ENCODE assay signal across 8 cellular contexts in genomic region chr12:15789215-15790171, GRCh38. TPM values are rescaled to one million over a fixed set of nuclear protein-coding genes. Genes with fewer than 3 reads are reported as not detected.
A peak's percentile ranks its signal among the peaks of the same experiment; 100 is the strongest.
DNase-seq lines count a peak whose midpoint lies in the region; ATAC-seq and TF ChIP-seq lines count a peak whose summit lies in the region.

Gene EPS8, minus strand, starts transcription at chr12:15789388. Its CDS starts 106,437 bp downstream, at chr12:15682951.

- peak; percentile 77 for ATAC-seq in GM21786 (IDR thresholded peaks at IDR 0.05; ENCODE audit: unreplicated experiment)
- peak; percentile 94 for ATAC-seq in activated T-helper 17 cell treated with anti-CD3 and anti-CD28 coated beads, Interleukin-2, amount 50 U/mL, for 72 hours (replicated peaks)
- peak; percentile 89 to 91 for ATAC-seq in naive thymus-derived CD8-positive, alpha-beta T cell
- ATAC-seq in stimulated activated naive B cell treated with anti-CD40 and anti-IgM and Interleukin-4, amounts not matched to agents 10 μg/mL and 1 μg/mL and 100 μg/mL, for 72 hours (replicated peaks) = peak; percentile 92 to 93

- H3K27ac Mint-ChIP-seq in activated T-helper 17 cell treated with anti-CD3 and anti-CD28 coated beads, Interleukin-2, amount 50 U/mL, for 72 hours = peak within 1 kb of the TSS; percentile 74
- peak within 1 kb of the TSS; percentile 56 to 94 (median 86) for H3K27ac Mint-ChIP-seq in naive thymus-derived CD8-positive, alpha-beta T cell
- H3K27ac Mint-ChIP-seq in stimulated activated naive B cell treated with anti-CD40 and anti-IgM and Interleukin-4, amounts not matched to agents 10 μg/mL and 1 μg/mL and 100 μg/mL, for 72 hours = peak within 1 kb of the TSS; percentile 79

- TF ChIP-seq CTCF in fibroblast of mammary gland (conservative IDR thresholded peaks at IDR 0.05; ENCODE audit: control insufficient read depth, insufficient read depth, low read depth, low read length) = peak; percentile 3

- H3K36me3 Mint-ChIP-seq in activated T-helper 17 cell treated with anti-CD3 and anti-CD28 coated beads, Interleukin-2, amount 50 U/mL, for 72 hours (ENCODE audit: low read depth) = no peaks in the 10 kb centered on the region
- H3K36me3 Mint-ChIP-seq in naive thymus-derived CD8-positive, alpha-beta T cell = no peaks in the 10 kb centered on the region
- H3K36me3 Mint-ChIP-seq in stimulated activated naive B cell treated with anti-CD40 and anti-IgM and Interleukin-4, amounts not matched to agents 10 μg/mL and 1 μg/mL and 100 μg/mL, for 72 hours = no peaks in the 10 kb centered on the region

- peaks cover 39% of the 10 kb centered on the region for H3K27me3 Mint-ChIP-seq in activated T-helper 17 cell treated with anti-CD3 and anti-CD28 coated beads, Interleukin-2, amount 50 U/mL, for 72 hours
- peaks cover 24 to 52% (median 35%) of the 10 kb centered on the region in 5 donors for H3K27me3 Mint-ChIP-seq in naive thymus-derived CD8-positive, alpha-beta T cell
- peaks cover 40 to 59% of the 10 kb centered on the region in 2 donors for H3K27me3 Mint-ChIP-seq in stimulated activated naive B cell treated with anti-CD40 and anti-IgM and Interleukin-4, amounts not matched to agents 10 μg/mL and 1 μg/mL and 100 μg/mL, for 72 hours

- DNase-seq in DMS79 (lab: John Stamatoyannopoulos, UW) (peak; percentile 85), KG1 (lab: John Stamatoyannopoulos, UW) (peak; percentile 51), RKO (ENCODE audit: low spot score) (peak; percentile 89), fibroblast of mammary gland (ENCODE audit: low read depth) (peak; percentile 87)
- DNase-seq in naive thymus-derived CD8-positive, alpha-beta T cell = peak; percentile 79 to 92 (median 88)
- DNase-seq in stimulated activated naive B cell treated with anti-CD40 and anti-IgM and Interleukin-4, amounts not matched to agents 10 μg/mL and 1 μg/mL and 100 μg/mL, for 72 hours = peak; percentile 83

- H3K4me3 ChIP-seq in fibroblast of mammary gland (ENCODE audit: control insufficient read depth, low read depth, low read length) = peak within 1 kb of the TSS; percentile 97

- H3K9me3 Mint-ChIP-seq in activated T-helper 17 cell treated with anti-CD3 and anti-CD28 coated beads, Interleukin-2, amount 50 U/mL, for 72 hours = no peaks in the 10 kb centered on the region
- H3K9me3 Mint-ChIP-seq in naive thymus-derived CD8-positive, alpha-beta T cell = no peaks in the 10 kb centered on the region
- H3K9me3 Mint-ChIP-seq in stimulated activated naive B cell treated with anti-CD40 and anti-IgM and Interleukin-4, amounts not matched to agents 10 μg/mL and 1 μg/mL and 100 μg/mL, for 72 hours = no peaks in the 10 kb centered on the region

- peaks cover 6% of the 10 kb centered on the region for H3K4me1 Mint-ChIP-seq in activated T-helper 17 cell treated with anti-CD3 and anti-CD28 coated beads, Interleukin-2, amount 50 U/mL, for 72 hours
- H3K4me1 Mint-ChIP-seq in naive thymus-derived CD8-positive, alpha-beta T cell = peaks cover 10 to 18% (median 13%) of the 10 kb centered on the region in 4 donors
- H3K4me1 Mint-ChIP-seq in stimulated activated naive B cell treated with anti-CD40 and anti-IgM and Interleukin-4, amounts not matched to agents 10 μg/mL and 1 μg/mL and 100 μg/mL, for 72 hours = peaks cover 12 to 25% of the 10 kb centered on the region in 2 donors

- peak within 1 kb of the TSS; percentile 87 for H3K4me3 Mint-ChIP-seq in activated T-helper 17 cell treated with anti-CD3 and anti-CD28 coated beads, Interleukin-2, amount 50 U/mL, for 72 hours
- H3K4me3 Mint-ChIP-seq in naive thymus-derived CD8-positive, alpha-beta T cell = peak within 1 kb of the TSS; percentile 91 to 99 (median 96)
- H3K4me3 Mint-ChIP-seq in stimulated activated naive B cell treated with anti-CD40 and anti-IgM and Interleukin-4, amounts not matched to agents 10 μg/mL and 1 μg/mL and 100 μg/mL, for 72 hours = peak within 1 kb of the TSS; percentile 87 to 90

- POLR2A ChIA-PET in naive thymus-derived CD8-positive, alpha-beta T cell (lab: Charles Lee) = interaction anchor here (0.8 to 1.9 kb wide), 4 partner anchors 9 to 1532 kb away, joined by 3 to 4 read pairs (median 4); partner anchors contain the start of gene DERA

RNA-seq across cellular contexts. Expression of gene EPS8, which starts in this region (rescaled TPM):
- total RNA-seq in activated T-helper 17 cell treated with anti-CD3 and anti-CD28 coated beads, Interleukin-2, amount 50 U/mL, for 72 hours = 1 to 10 TPM; 1.4 to 1.7 TPM
- total RNA-seq in naive thymus-derived CD8-positive, alpha-beta T cell = 1 to 10 TPM; 1.1 to 1.2 TPM
- 1 to 10 TPM in 2 of 3 donors, under 1 TPM in 1; 0.81 to 1.6 (median 1.2) TPM for polyA plus RNA-seq in naive thymus-derived CD8-positive, alpha-beta T cell

Comparison
In these comparisons a context has a peak if more than half of its experiments do, and no peak if none do; other contexts are left out.
1. Peak in every context shown above with its lines: DNase-seq, ATAC-seq and H3K4me3 ChIP-seq.